ENCODE assay signal across 21 cellular contexts in the genomic region with DNA sequence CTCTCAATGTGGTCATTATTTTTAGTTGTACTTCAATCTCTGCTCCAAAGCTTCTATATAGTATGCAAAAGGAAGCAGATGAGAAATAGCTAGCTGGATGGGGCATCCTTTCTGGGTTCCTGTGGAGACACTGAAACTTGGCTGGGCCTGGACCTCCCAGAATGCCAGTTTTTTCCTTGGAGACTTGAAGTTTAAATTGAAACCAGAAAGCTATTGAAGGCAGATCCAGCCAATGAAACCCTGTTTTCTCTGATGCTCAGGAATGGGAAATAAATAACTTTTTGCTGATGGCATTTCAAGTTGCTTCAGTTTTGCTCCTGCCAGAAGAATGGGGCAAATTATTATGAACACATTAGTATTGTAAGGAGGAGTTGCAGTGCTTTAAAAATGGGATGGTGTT. TPM values are rescaled to one million over a fixed set of nuclear protein-coding genes. Genes with fewer than 3 reads are reported as not detected.
DNase-seq lines count a peak whose midpoint lies in the region; ATAC-seq, FAIRE-seq and TF ChIP-seq lines count a peak whose summit lies in the region.
"Had no signal": no experiment of that assay in that cellular context is flagged by ENCODE, and none has a peak within 500 bp of the region (broad histone marks: within the 10 kb centered on the region; RNA-seq: fewer than 3 reads in every experiment).

No MANE protein-coding gene starts in this region.

- TF ChIP-seq POLR2A in breast epithelium (IDR thresholded peaks at IDR 0.05) = no peak
- no peak for TF ChIP-seq POLR2A in esophagus muscularis mucosa (IDR thresholded peaks at IDR 0.05; ENCODE audit: low read depth)
- TF ChIP-seq POLR2A in vagina (IDR thresholded peaks at IDR 0.05) = no peak

- BruUV-seq in MCF 10A (replicated peaks; lab: Mats Ljungman, UMichigan) = no TSS peak

- no peak for TF ChIP-seq CTCF in breast epithelium (IDR thresholded peaks at IDR 0.05)
- TF ChIP-seq CTCF in MCF 10A (IDR thresholded peaks at IDR 0.05; ENCODE audit: unreplicated experiment) = no peak
- TF ChIP-seq CTCF in esophagus muscularis mucosa (IDR thresholded peaks at IDR 0.05) = no peak
- TF ChIP-seq CTCF in vagina (IDR thresholded peaks at IDR 0.05) = no peak
- TF ChIP-seq CTCF in D721Med (IDR thresholded peaks at IDR 0.05; ENCODE audit: insufficient read depth, missing control alignments) = no peak

- DNase-seq in breast epithelium (ENCODE audit: low spot score in 2 of 2) (no peak), MCF 10A (ENCODE audit: unreplicated experiment) (no peak), esophagus muscularis mucosa (ENCODE audit: extremely low spot score) (no peak), vagina (ENCODE audit: extremely low spot score in 2 of 2) (no peak), D721Med (ENCODE audit: insufficient read length, low spot score) (no peak)
- no peak for DNase-seq in stimulated activated CD4-positive, alpha-beta T cell treated with anti-CD3 and anti-CD28 coated beads, Interleukin-2, amount 100 ng/mL, for 24 hours
- DNase-seq: activated CD8-positive, alpha-beta memory T cell treated with anti-CD3 and anti-CD28 coated beads for 24 hours; activated effector memory CD4-positive, alpha-beta T cell treated with anti-CD3 and anti-CD28 coated beads, Interleukin-2, amount 50 U/mL, for 16 hours; CD8-positive, alpha-beta T cell; dorsolateral prefrontal cortex; foreskin keratinocyte; GDM1; NCI-H1930; PC-3; spleen; stimulated activated naive CD4-positive, alpha-beta T cell treated with Interleukin-2 at 50 U/mL for 16 hours had no signal

- no peak for ATAC-seq in HG03439 (IDR thresholded peaks at IDR 0.05; ENCODE audit: unreplicated experiment)
- ATAC-seq: CD8-positive, alpha-beta T cell; foreskin keratinocyte; PC-3 had no signal

- no peak for FAIRE-seq in D721Med (lab: Jason Lieb, UNC)
- FAIRE-seq: astrocyte had no signal

- no peaks in the 10 kb centered on the region for H3K36me3 ChIP-seq in breast epithelium
- no peaks in the 10 kb centered on the region for H3K36me3 ChIP-seq in esophagus muscularis mucosa
- no peaks in the 10 kb centered on the region for H3K36me3 ChIP-seq in neuron (ENCODE audit: insufficient read depth, low read length)
- no peaks in the 10 kb centered on the region for H3K36me3 ChIP-seq in vagina
- H3K36me3 ChIP-seq: spleen had no signal

- no peak overlapping the region for H3K27ac Mint-ChIP-seq in MCF 10A (ENCODE audit: low read depth, unreplicated experiment)
- H3K27ac Mint-ChIP-seq: CD8-positive, alpha-beta T cell had no signal

- CTCF ChIA-PET in MCF 10A (lab: Yijun Ruan, JAX) = interaction anchor here (0.7 kb wide), 1 partner anchor 199 kb away, joined by 3 read pairs; no protein-coding TSS in a partner anchor

- H3K4me3 Mint-ChIP-seq in MCF 10A (ENCODE audit: unreplicated experiment) = no peak overlapping the region
- H3K4me3 Mint-ChIP-seq: CD8-positive, alpha-beta T cell had no signal

- intact Hi-C loops in breast epithelium (cut with DNase I; ENCODE audit: low total_unique reads) (no loop called here), MCF 10A (cut with micrococcal nuclease) (loop anchor here (10.0 kb wide), 1 partner anchor 51 kb away; no protein-coding TSS in a partner anchor), esophagus muscularis mucosa (cut with DNase I) (loop anchor here (5.0 to 10.0 kb wide), 4 partner anchors 119 to 841 kb away; no protein-coding TSS in a partner anchor), vagina (cut with DNase I) (loop anchor here (10.0 kb wide), 1 partner anchor 91 kb away; no protein-coding TSS in a partner anchor)

- POLR2A ChIA-PET in MCF 10A (lab: Yijun Ruan, JAX) = interaction anchor here (2.0 kb wide), 1 partner anchor 9 kb away, joined by 6 read pairs; no protein-coding TSS in a partner anchor

- no peak for TF ChIP-seq EP300 in esophagus muscularis mucosa (IDR thresholded peaks at IDR 0.05)

- H3K4me1 ChIP-seq in breast epithelium (no peaks in the 10 kb centered on the region), esophagus muscularis mucosa (peaks cover 7 to 67% (median 54%) of the 10 kb centered on the region in 4 donors), neuron (ENCODE audit: insufficient read depth, low read length) (peaks cover 24% of the 10 kb centered on the region), vagina (peaks cover 72% of the 10 kb centered on the region)

- H3K4me3 ChIP-seq in breast epithelium (peak overlapping the region in 1 of 3 donors; percentile 84), esophagus muscularis mucosa (peak overlapping the region in 2 of 4 donors; percentile 91 to 94), neuron (ENCODE audit: low read length) (peak overlapping the region; percentile 98), vagina (peak overlapping the region; percentile 3 to 14)

- no peak overlapping the region for H2AFZ ChIP-seq in neuron (ENCODE audit: low read depth, low read length)

- H3K36me3 Mint-ChIP-seq in MCF 10A (ENCODE audit: insufficient read depth, unreplicated experiment) = no peaks in the 10 kb centered on the region
- H3K36me3 Mint-ChIP-seq: CD8-positive, alpha-beta T cell had no signal

- peak overlapping the region; percentile 86 to 94 for H3K27ac ChIP-seq in breast epithelium
- peak overlapping the region; percentile 97 to 98 (median 98) for H3K27ac ChIP-seq in esophagus muscularis mucosa (replicated peaks in 1 of 4)
- H3K27ac ChIP-seq in vagina = peak overlapping the region; percentile 96
- H3K27ac ChIP-seq: foreskin keratinocyte, HL-60, VCaP had no signal

- H3K9me3 ChIP-seq in breast epithelium (no peaks in the 10 kb centered on the region), esophagus muscularis mucosa (no peaks in the 10 kb centered on the region), neuron (ENCODE audit: low read length) (no peaks in the 10 kb centered on the region), vagina (no peaks in the 10 kb centered on the region)
- H3K9me3 ChIP-seq: spleen had no signal

- H3K4me1 Mint-ChIP-seq in MCF 10A (ENCODE audit: insufficient read depth, unreplicated experiment) = peaks cover 6% of the 10 kb centered on the region

- H3K9me3 Mint-ChIP-seq in MCF 10A (ENCODE audit: unreplicated experiment) = no peaks in the 10 kb centered on the region
- H3K9me3 Mint-ChIP-seq: CD8-positive, alpha-beta T cell had no signal

- H3K27me3 Mint-ChIP-seq in MCF 10A (ENCODE audit: insufficient read depth, unreplicated experiment) = no peaks in the 10 kb centered on the region

- H3K27me3 ChIP-seq in breast epithelium (no peaks in the 10 kb centered on the region), esophagus muscularis mucosa (no peaks in the 10 kb centered on the region), neuron (ENCODE audit: insufficient read depth, low read length) (no peaks in the 10 kb centered on the region), vagina (no peaks in the 10 kb centered on the region)
- H3K27me3 ChIP-seq: dorsolateral prefrontal cortex, foreskin keratinocyte had no signal

RNA-seq across cellular contexts. Expression of gene SETBP1, which starts 2.9 kb away (rescaled TPM):
- total RNA-seq in breast epithelium (10 to 100 TPM; 26.2 to 40.1 (median 37.0) TPM), MCF 10A (2022) (4.8 and 4.9 TPM in 2 replicates), esophagus muscularis mucosa (10 to 100 TPM; 40.9 to 86.5 (median 65.1) TPM), vagina (38.1 TPM)
